Comparison of ENCODE assay signal across 22 cellular contexts in the genomic region with DNA sequence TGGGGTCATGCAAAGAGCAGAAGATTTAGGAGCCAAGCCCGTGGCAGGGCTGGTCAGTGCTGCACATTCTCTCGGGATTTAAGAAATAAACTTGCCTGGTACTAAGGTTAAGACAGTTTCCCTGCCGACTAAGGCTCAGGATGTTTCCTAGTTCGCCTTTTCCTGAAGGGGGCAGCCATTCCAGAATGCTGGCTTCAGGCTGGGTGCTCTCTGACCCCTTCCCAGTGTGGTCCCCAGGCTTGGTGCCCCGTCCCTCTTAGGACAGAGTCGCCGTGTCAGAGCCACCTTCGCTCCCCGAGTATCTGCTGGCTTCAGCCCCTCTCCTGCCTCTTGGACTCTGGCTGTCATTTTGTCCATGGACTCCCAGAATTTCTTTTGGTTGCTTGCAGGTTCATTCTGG.
DNase-seq lines count a peak whose midpoint lies in the region; ATAC-seq and TF ChIP-seq lines count a peak whose summit lies in the region.
"Had no signal": no experiment of that assay in that cellular context is flagged by ENCODE, and none has a peak within 500 bp of the region (broad histone marks: within the 10 kb centered on the region; RNA-seq: fewer than 3 reads in every experiment).

No MANE protein-coding gene starts in this region.

- no peak for TF ChIP-seq CTCF in type B pancreatic cell (conservative IDR thresholded peaks at IDR 0.05)

- no peak overlapping the region for H3K27ac ChIP-seq in mesendoderm (ENCODE audit: low read depth, low read length)

- H3K9me3 Mint-ChIP-seq in activated CD8-positive, alpha-beta memory T cell treated with anti-CD3 and anti-CD28 coated beads, Interleukin-2, amount 10 ng/mL, durations not matched to agents 7 days and 5 days (ENCODE audit: low read depth), result peaks cover 10% of the 10 kb centered on the region
- H3K9me3 Mint-ChIP-seq in type B pancreatic cell, result peaks cover 5% of the 10 kb centered on the region
- H3K9me3 Mint-ChIP-seq in activated T-cell treated with anti-CD3 and anti-CD28 coated beads, Interleukin-2, amount 50 U/mL, for 72 hours, result peaks cover 3 to 5% of the 10 kb centered on the region in 2 donors

- no peak overlapping the region for H3K9ac ChIP-seq in mesendoderm (ENCODE audit: low read length)

- no peak overlapping the region for H3K56ac ChIP-seq in mesendoderm (ENCODE audit: low read length)

- H3K79me2 ChIP-seq in mesendoderm (ENCODE audit: control insufficient read depth, insufficient read depth, low read length), result no peaks in the 10 kb centered on the region

- H2AK5ac ChIP-seq in mesendoderm (ENCODE audit: low read length), result no peak overlapping the region

- POLR2A ChIA-PET in HEK293T (lab: Yijun Ruan, JAX), result no interaction called here

- peak; percentile 0 for DNase-seq in NCI-H226
- DNase-seq in activated CD8-positive, alpha-beta memory T cell treated with anti-CD3 and anti-CD28 coated beads, Interleukin-2, amount 10 ng/mL, durations not matched to agents 7 days and 5 days, result peak; percentile 16
- DNase-seq in mesendoderm, result peak; percentile 10
- DNase-seq in type B pancreatic cell (ENCODE audit: extremely low spot score, unreplicated experiment), result peak; percentile 54
- no peak for DNase-seq in HEK293T (ENCODE audit: extremely low spot score)
- DNase-seq in NCI-H748 (lab: John Stamatoyannopoulos, UW; ENCODE audit: unreplicated experiment), result no peak
- no peak for DNase-seq in activated T-cell treated with anti-CD3 and anti-CD28 coated beads, Interleukin-2, amount 50 U/mL, for 72 hours
- DNase-seq: ACHN; C1 segment of cervical spinal cord; DMS79; HCEC 1CT; Kasumi-1; MG63; NCI-H1092; NCI-H146; NCI-H2029 treated with DMSO at 0.1 percent for 48 hours; NCI-H2171 treated with DMSO at 0.1 percent for 48 hours; NCI-H446 treated with DMSO at 0.1 percent for 48 hours; NCI-H748 treated with DMSO at 0.1 percent for 48 hours; NK-92 treated with Interleukin-12 subunit alpha and Interleukin-12 subunit beta, amount 100 ng/mL, for 24 hours; SHP77 treated with DMSO at 0.1 percent for 48 hours had no signal

- H3K4ac ChIP-seq in mesendoderm (ENCODE audit: low read depth, low read length), result no peak overlapping the region

- H3K36me3 ChIP-seq in mesendoderm (ENCODE audit: control insufficient read depth, insufficient read depth, low read length), result no peaks in the 10 kb centered on the region
- H3K36me3 ChIP-seq: MG63 had no signal

- no peak overlapping the region for H3K4me2 ChIP-seq in mesendoderm (ENCODE audit: low read length)

- CTCF ChIA-PET in activated CD8-positive, alpha-beta memory T cell treated with anti-CD3 and anti-CD28 coated beads, Interleukin-2, amount 10 ng/mL, durations not matched to agents 7 days and 5 days (lab: Charles Lee), result no interaction called here
- CTCF ChIA-PET in HEK293T (lab: Yijun Ruan, JAX), result no interaction called here

- H3K27me3 ChIP-seq in mesendoderm (ENCODE audit: insufficient read depth, low read length, poor library complexity), result no peaks in the 10 kb centered on the region
- H3K27me3 ChIP-seq: MG63 had no signal

- no peak overlapping the region for H2BK5ac ChIP-seq in mesendoderm (ENCODE audit: low read length)

- H2BK15ac ChIP-seq in mesendoderm (replicated peaks; ENCODE audit: low read depth), result no peak overlapping the region

- H3K4me1 ChIP-seq in mesendoderm (ENCODE audit: control insufficient read depth, low read depth, low read length), result no peaks in the 10 kb centered on the region

- H4K8ac ChIP-seq in mesendoderm (ENCODE audit: low read depth, low read length), result no peak overlapping the region

- no peaks in the 10 kb centered on the region for H3K4me1 Mint-ChIP-seq in activated CD8-positive, alpha-beta memory T cell treated with anti-CD3 and anti-CD28 coated beads, Interleukin-2, amount 10 ng/mL, durations not matched to agents 7 days and 5 days
- H3K4me1 Mint-ChIP-seq in type B pancreatic cell (ENCODE audit: unreplicated experiment), result no peaks in the 10 kb centered on the region
- H3K4me1 Mint-ChIP-seq in activated T-cell treated with anti-CD3 and anti-CD28 coated beads, Interleukin-2, amount 50 U/mL, for 72 hours (ENCODE audit: low read depth), result peaks cover 4% of the 10 kb centered on the region

- H2BK120ac ChIP-seq in mesendoderm (ENCODE audit: low read depth, low read length), result no peak overlapping the region

- no peak overlapping the region for H3K27ac Mint-ChIP-seq in activated CD8-positive, alpha-beta memory T cell treated with anti-CD3 and anti-CD28 coated beads, Interleukin-2, amount 10 ng/mL, durations not matched to agents 7 days and 5 days
- H3K27ac Mint-ChIP-seq in type B pancreatic cell, result no peak overlapping the region
- no peak overlapping the region for H3K27ac Mint-ChIP-seq in activated T-cell treated with anti-CD3 and anti-CD28 coated beads, Interleukin-2, amount 50 U/mL, for 72 hours

- no CpG with 5 or more reads among the region's 9 CpGs for WGBS in mesendoderm (ENCODE audit: extremely low coverage, insufficient coverage, low lambda C conversion rate)

- H3K4me3 Mint-ChIP-seq in activated CD8-positive, alpha-beta memory T cell treated with anti-CD3 and anti-CD28 coated beads, Interleukin-2, amount 10 ng/mL, durations not matched to agents 7 days and 5 days, result no peak overlapping the region
- no peak overlapping the region for H3K4me3 Mint-ChIP-seq in type B pancreatic cell
- no peak overlapping the region for H3K4me3 Mint-ChIP-seq in activated T-cell treated with anti-CD3 and anti-CD28 coated beads, Interleukin-2, amount 50 U/mL, for 72 hours

- H4K5ac ChIP-seq in mesendoderm (ENCODE audit: low read length), result no peak overlapping the region

- H3K79me1 ChIP-seq in mesendoderm (ENCODE audit: low read length), result no peaks in the 10 kb centered on the region

- H3K23ac ChIP-seq in mesendoderm (ENCODE audit: low read length), result no peak overlapping the region

- H3K18ac ChIP-seq in mesendoderm (ENCODE audit: low read length), result no peak overlapping the region

- no peaks in the 10 kb centered on the region for H3K36me3 Mint-ChIP-seq in activated CD8-positive, alpha-beta memory T cell treated with anti-CD3 and anti-CD28 coated beads, Interleukin-2, amount 10 ng/mL, durations not matched to agents 7 days and 5 days
- H3K36me3 Mint-ChIP-seq in type B pancreatic cell, result no peaks in the 10 kb centered on the region
- peaks cover 5 to 11% of the 10 kb centered on the region in 2 donors for H3K36me3 Mint-ChIP-seq in activated T-cell treated with anti-CD3 and anti-CD28 coated beads, Interleukin-2, amount 50 U/mL, for 72 hours (ENCODE audit: insufficient read depth in 2 of 2)

- peaks cover 5% of the 10 kb centered on the region for H3K27me3 Mint-ChIP-seq in activated CD8-positive, alpha-beta memory T cell treated with anti-CD3 and anti-CD28 coated beads, Interleukin-2, amount 10 ng/mL, durations not matched to agents 7 days and 5 days
- peaks cover 4% of the 10 kb centered on the region for H3K27me3 Mint-ChIP-seq in type B pancreatic cell
- no peaks in the 10 kb centered on the region for H3K27me3 Mint-ChIP-seq in activated T-cell treated with anti-CD3 and anti-CD28 coated beads, Interleukin-2, amount 50 U/mL, for 72 hours (ENCODE audit: low read depth)

- no peak overlapping the region for H3K4me3 ChIP-seq in mesendoderm (ENCODE audit: low read length)
- H3K4me3 ChIP-seq: MG63 had no signal

- ATAC-seq in activated CD8-positive, alpha-beta memory T cell treated with anti-CD3 and anti-CD28 coated beads, Interleukin-2, amount 10 ng/mL, durations not matched to agents 7 days and 5 days, result no peak
- no peak for ATAC-seq in activated T-cell treated with anti-CD3 and anti-CD28 coated beads, Interleukin-2, amount 50 U/mL, for 72 hours (replicated peaks in 1 of 2)
- ATAC-seq: SK-N-SH treated with all-trans-retinoic acid at 6 μM for 48 hours had no signal

TF ChIP-seq in HEK293T, 16 proteins besides CTCF, POLR2A, EP300 and RAD21:
- TF ChIP-seq HDGF (IDR thresholded peaks at IDR 0.05; ENCODE audit: borderline replicate concordance) (no peak), ELF4 (IDR thresholded peaks at IDR 0.05) (no peak), LEF1 (IDR thresholded peaks at IDR 0.05; ENCODE audit: borderline replicate concordance) (no peak), ZNF384 (IDR thresholded peaks at IDR 0.05) (no peak), BHLHE40 (IDR thresholded peaks at IDR 0.05; ENCODE audit: borderline replicate concordance) (no peak), FOXM1 (IDR thresholded peaks at IDR 0.05; ENCODE audit: borderline replicate concordance) (no peak), SUZ12 (IDR thresholded peaks at IDR 0.05) (no peak), FOXK2 (IDR thresholded peaks at IDR 0.05) (no peak), ARNT (IDR thresholded peaks at IDR 0.05) (no peak), L3MBTL2 (conservative IDR thresholded peaks at IDR 0.05) (no peak), SP1 (IDR thresholded peaks at IDR 0.05) (no peak), NFRKB (IDR thresholded peaks at IDR 0.05) (no peak), CTBP1 (IDR thresholded peaks at IDR 0.05; ENCODE audit: borderline replicate concordance) (no peak)
- TF ChIP-seq, protein P1, sequence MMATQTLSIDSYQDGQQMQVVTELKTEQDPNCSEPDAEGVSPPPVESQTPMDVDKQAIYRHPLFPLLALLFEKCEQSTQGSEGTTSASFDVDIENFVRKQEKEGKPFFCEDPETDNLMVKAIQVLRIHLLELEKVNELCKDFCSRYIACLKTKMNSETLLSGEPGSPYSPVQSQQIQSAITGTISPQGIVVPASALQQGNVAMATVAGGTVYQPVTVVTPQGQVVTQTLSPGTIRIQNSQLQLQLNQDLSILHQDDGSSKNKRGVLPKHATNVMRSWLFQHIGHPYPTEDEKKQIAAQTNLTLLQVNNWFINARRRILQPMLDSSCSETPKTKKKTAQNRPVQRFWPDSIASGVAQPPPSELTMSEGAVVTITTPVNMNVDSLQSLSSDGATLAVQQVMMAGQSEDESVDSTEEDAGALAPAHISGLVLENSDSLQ (IDR thresholded peaks at IDR 0.05), result no peak

Comparison
In these comparisons a context has a peak if more than half of its experiments do, and no peak if none do; other contexts are left out.
1. DNase-seq: peak in NCI-H226 (single experiment), activated CD8-positive, alpha-beta memory T cell treated with anti-CD3 and anti-CD28 coated beads, Interleukin-2, amount 10 ng/mL, durations not matched to agents 7 days and 5 days (single experiment), mesendoderm (single experiment) and type B pancreatic cell (single experiment); none in HEK293T (single experiment), NCI-H748 (single experiment) and activated T-cell treated with anti-CD3 and anti-CD28 coated beads, Interleukin-2, amount 50 U/mL, for 72 hours (0 of 2).